In genomic region chr5:116652196-116652729, GRCh38 we compare ENCODE assay signal across 8 cellular contexts.
DNase-seq lines count a peak whose midpoint lies in the region; ATAC-seq, FAIRE-seq and TF ChIP-seq lines count a peak whose summit lies in the region.

No MANE protein-coding gene starts in this region.

- ATAC-seq in HG02642 (IDR thresholded peaks at IDR 0.05; ENCODE audit: poor library complexity, unreplicated experiment): peak; percentile 90
- peak; percentile 66 to 89 (median 80) for ATAC-seq in psoas muscle

- no peaks in the 10 kb centered on the region for H3K9me3 ChIP-seq in psoas muscle

- peak; percentile 91 for FAIRE-seq in GM12892 (lab: Jason Lieb, UNC)

- no peak overlapping the region for H3K27ac ChIP-seq in psoas muscle

- H3K36me3 ChIP-seq in psoas muscle (ENCODE audit: insufficient read depth in 1 of 2, low read depth in 1 of 2): no peaks in the 10 kb centered on the region

- no peaks in the 10 kb centered on the region for H3K4me1 ChIP-seq in psoas muscle

- WGBS in psoas muscle, 3 donors: 18 to 20% (median 20%) methylated on average over 7 of the region's 7 CpGs

- TF ChIP-seq CTCF in foreskin fibroblast (IDR thresholded peaks at IDR 0.05; ENCODE audit: low read depth, low read length): no peak
- TF ChIP-seq CTCF in psoas muscle (IDR thresholded peaks at IDR 0.05): no peak

- no peak for TF ChIP-seq POLR2A in GM12892 (IDR thresholded peaks at IDR 0.05; ENCODE audit: low read depth, low read length)

- intact Hi-C loops in psoas muscle (cut with DNase I): no loop called here

- DNase-seq in GM12892 (ENCODE audit: insufficient read length): no peak
- DNase-seq in NCI-H345 (lab: John Stamatoyannopoulos, UW): peak; percentile 80
- DNase-seq in foreskin fibroblast: peak; percentile 1 to 59
- peak; percentile 44 to 76 for DNase-seq in psoas muscle
- no peak for DNase-seq in cortex of kidney (lab: John Stamatoyannopoulos, UW)
- DNase-seq in activated CD4-positive, alpha-beta T cell treated with anti-CD3 and anti-CD28 coated beads for 4 hours: no peak
- no peak for DNase-seq in activated CD4-positive, CD25-positive, alpha-beta regulatory T cell (lab: John Stamatoyannopoulos, UW)

- H3K4me3 ChIP-seq in foreskin fibroblast (ENCODE audit: low read depth in 1 of 2, low read length in 2 of 2): no peak overlapping the region
- no peak overlapping the region for H3K4me3 ChIP-seq in psoas muscle

- H3K27me3 ChIP-seq in psoas muscle (ENCODE audit: insufficient read depth in 3 of 3, low read length in 2 of 3): peaks cover 0 to 6% (median 0%) of the 10 kb centered on the region in 3 donors

Comparison
In these comparisons a context has a peak if more than half of its experiments do, and no peak if none do; other contexts are left out.
1. DNase-seq: peak in NCI-H345 (single experiment), foreskin fibroblast (2 of 2) and psoas muscle (2 of 2); none in GM12892 (single experiment), cortex of kidney (single experiment), activated CD4-positive, alpha-beta T cell treated with anti-CD3 and anti-CD28 coated beads for 4 hours (0 of 2) and activated CD4-positive, CD25-positive, alpha-beta regulatory T cell (0 of 4).